In genomic region chr3:186567072-186567921, GRCh38 we compare ENCODE assay signal across 8 cellular contexts. TPM values are rescaled to one million over a fixed set of nuclear protein-coding genes. Genes with fewer than 3 reads are reported as not detected.
DNase-seq lines count a peak whose midpoint lies in the region; ATAC-seq, FAIRE-seq and TF ChIP-seq lines count a peak whose summit lies in the region.

TBCCD1 (minus strand) TSS chr3:186567339; CDS start chr3:186564329, 3,010 bp downstream.

- intact Hi-C loops in vagina (cut with DNase I): loop anchor here (10.0 kb wide), 1 partner anchor 462 kb away; the partner anchor contains the start of gene ETV5

- ATAC-seq in HG02970 (IDR thresholded peaks at IDR 0.05; ENCODE audit: low FRiP score, unreplicated experiment): peak; percentile 49

- TF ChIP-seq POLR2A in vagina (IDR thresholded peaks at IDR 0.05): peak in 1 of 2 donors; percentile 89

- DNase-seq in GM18507 (ENCODE audit: extremely low spot score, insufficient read length, low read depth): peak; percentile 78
- DNase-seq in NCI-H1930 (lab: John Stamatoyannopoulos, UW): peak; percentile 66 to 85
- DNase-seq in T-helper 9 cell: peak; percentile 94
- DNase-seq in astrocyte of the cerebellum (ENCODE audit: low read depth): peak; percentile 73
- DNase-seq in hepatic stellate cell (ENCODE audit: low spot score): peak; percentile 88
- DNase-seq in vagina (ENCODE audit: extremely low spot score in 2 of 2): peak in 1 of 2 donors; percentile 90

- H3K27ac ChIP-seq in rectal smooth muscle tissue (ENCODE audit: low read depth, low read length): peak within 1 kb of the TSS; percentile 88
- peak within 1 kb of the TSS; percentile 77 for H3K27ac ChIP-seq in vagina

- no peaks in the 10 kb centered on the region for H3K9me3 ChIP-seq in vagina

- FAIRE-seq in GM18507 (lab: Jason Lieb, UNC): peak; percentile 92

- H3K4me3 ChIP-seq in astrocyte of the cerebellum (ENCODE audit: low read depth, low read length) (peak within 1 kb of the TSS; percentile 92), rectal smooth muscle tissue (ENCODE audit: low read length) (peak within 1 kb of the TSS; percentile 97), vagina (peak within 1 kb of the TSS; percentile 66 to 80)

- no peaks in the 10 kb centered on the region for H3K36me3 ChIP-seq in rectal smooth muscle tissue (ENCODE audit: control insufficient read depth, insufficient read depth, low read length)
- H3K36me3 ChIP-seq in vagina: peaks cover 0 to 3% of the 10 kb centered on the region in 2 donors

- in situ Hi-C loops in astrocyte of the cerebellum (cut with HindIII; ENCODE audit: low sequenced_read_pairs): no loop called here

- TF ChIP-seq CTCF in astrocyte of the cerebellum (IDR thresholded peaks at IDR 0.05; ENCODE audit: low read depth, low read length, missing control alignments): no peak
- TF ChIP-seq CTCF in vagina (IDR thresholded peaks at IDR 0.05): no peak

- peak within 1 kb of the TSS; percentile 94 for H3K9ac ChIP-seq in rectal smooth muscle tissue (ENCODE audit: low read length)

- H3K27me3 ChIP-seq in rectal smooth muscle tissue (ENCODE audit: control insufficient read depth, insufficient read depth, low read length) (no peaks in the 10 kb centered on the region), vagina (no peaks in the 10 kb centered on the region)

- H3K4me1 ChIP-seq in rectal smooth muscle tissue (ENCODE audit: control insufficient read depth, insufficient read depth, low read length) (peaks cover 21% of the 10 kb centered on the region), vagina (peaks cover 67% of the 10 kb centered on the region)

RNA-seq across cellular contexts. Expression of gene TBCCD1, which starts in this region (rescaled TPM):
- 10.6 TPM for total RNA-seq in vagina
